In the genomic region with DNA sequence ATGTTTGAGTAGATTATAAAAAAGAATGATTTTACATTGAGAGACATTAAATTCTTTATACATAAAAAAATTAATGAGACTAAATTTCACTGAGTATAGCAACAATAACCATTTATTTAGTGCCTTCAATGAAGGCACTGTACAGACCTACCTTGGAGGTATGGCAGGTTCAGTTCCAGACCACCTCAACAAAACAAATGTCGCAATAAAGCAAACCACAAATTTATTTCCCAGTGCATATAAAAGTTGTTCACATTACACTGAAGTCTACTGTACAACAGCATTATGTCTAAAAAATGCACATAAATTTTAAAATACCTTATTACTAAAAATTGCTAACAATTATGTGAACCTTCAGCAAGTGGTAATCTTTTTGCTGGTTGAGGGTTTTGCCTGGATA, we compare ENCODE assay signal across 17 cellular contexts. TPM values are rescaled to one million over a fixed set of nuclear protein-coding genes. Genes with fewer than 3 reads are reported as not detected.
A peak's percentile ranks its signal among the peaks of the same experiment; 100 is the strongest.
DNase-seq lines count a peak whose midpoint lies in the region; ATAC-seq, FAIRE-seq and TF ChIP-seq lines count a peak whose summit lies in the region.
"Had no signal": no experiment of that assay in that cellular context is flagged by ENCODE, and none has a peak within 500 bp of the region (broad histone marks: within the 10 kb centered on the region; RNA-seq: fewer than 3 reads in every experiment).

No MANE protein-coding gene starts in this region.

- no peak for TF ChIP-seq RAD21 in HepG2 (CRISPR knock-in tag; IDR thresholded peaks at IDR 0.05)

- H3K9me2 ChIP-seq in SU-DHL-6 (replicated peaks; ENCODE audit: insufficient read depth, low read length): no peaks in the 10 kb centered on the region

- H2AFZ ChIP-seq in HepG2 (ENCODE audit: low read length): no peak overlapping the region
- H2AFZ ChIP-seq in SU-DHL-6 (ENCODE audit: low read depth, low read length, severe bottlenecking): no peak overlapping the region

- H3K4me1 Mint-ChIP-seq in memory B cell: peaks cover 3% of the 10 kb centered on the region
- peaks cover 1% of the 10 kb centered on the region for H3K4me1 Mint-ChIP-seq in activated CD4-positive, alpha-beta memory T cell treated with anti-CD3 and anti-CD28 coated beads, Interleukin-2, amount 10 ng/mL, durations not matched to agents 7 days and 5 days

- no peak overlapping the region for H3K4me3 Mint-ChIP-seq in memory B cell
- no peak overlapping the region for H3K4me3 Mint-ChIP-seq in activated CD4-positive, alpha-beta memory T cell treated with anti-CD3 and anti-CD28 coated beads, Interleukin-2, amount 10 ng/mL, durations not matched to agents 7 days and 5 days
- H3K4me3 Mint-ChIP-seq: CD4-positive, alpha-beta memory T cell; HFFc6 had no signal

- in situ Hi-C loops in HepG2 (cut with HindIII; ENCODE audit: extremely low pct_ligation_motif_present, low pct_unique_long_range_greater_than_20kb): no loop called here

- TF ChIP-seq CTCF in HepG2 (CRISPR knock-in tag; IDR thresholded peaks at IDR 0.05): no peak
- TF ChIP-seq CTCF in right lobe of liver (IDR thresholded peaks at IDR 0.05): no peak
- TF ChIP-seq CTCF in SU-DHL-6 (IDR thresholded peaks at IDR 0.05; ENCODE audit: insufficient read depth, low read length, poor library complexity, severe bottlenecking): no peak

- H4K20me1 ChIP-seq in HepG2 (ENCODE audit: insufficient read depth, low read length) (no peaks in the 10 kb centered on the region), SU-DHL-6 (ENCODE audit: low read depth, low read length) (no peaks in the 10 kb centered on the region)

- no peak for TF ChIP-seq POLR2A in HepG2 (IDR thresholded peaks at IDR 0.05; ENCODE audit: insufficient read depth in 1 of 2, low read depth in 2 of 2, low read length in 2 of 2)
- TF ChIP-seq POLR2A in right lobe of liver (IDR thresholded peaks at IDR 0.05): no peak

- H3K4me2 ChIP-seq in HepG2 (ENCODE audit: low read depth, low read length) (no peak overlapping the region), SU-DHL-6 (ENCODE audit: low read depth, low read length, poor library complexity, severe bottlenecking) (no peak overlapping the region)

- ATAC-seq in HepG2 (no peak), right lobe of liver (no peak), memory B cell (ENCODE audit: low read depth) (no peak)

- peak overlapping the region; percentile 8 for H3K27ac Mint-ChIP-seq in memory B cell
- H3K27ac Mint-ChIP-seq in activated CD4-positive, alpha-beta memory T cell treated with anti-CD3 and anti-CD28 coated beads, Interleukin-2, amount 10 ng/mL, durations not matched to agents 7 days and 5 days: no peak overlapping the region
- H3K27ac Mint-ChIP-seq: HFFc6 had no signal

- WGBS in HepG2 (ENCODE audit: low lambda C conversion rate): 97% methylated on average over 1 of the region's 1 CpG
- 100% methylated on average over 1 of the region's 1 CpG for WGBS in right lobe of liver (ENCODE audit: insufficient coverage, low coverage, low lambda C conversion rate, missing lambda C conversion rate)

- H3K27me3 Mint-ChIP-seq in memory B cell: no peaks in the 10 kb centered on the region
- no peaks in the 10 kb centered on the region for H3K27me3 Mint-ChIP-seq in activated CD4-positive, alpha-beta memory T cell treated with anti-CD3 and anti-CD28 coated beads, Interleukin-2, amount 10 ng/mL, durations not matched to agents 7 days and 5 days
- H3K27me3 Mint-ChIP-seq: CD4-positive, alpha-beta memory T cell had no signal

- CTCF ChIA-PET in HepG2 (lab: Yijun Ruan, JAX; ENCODE audit: low intra/inter-chr PET ratio, low total read pairs): no interaction called here
- CTCF ChIA-PET in activated CD4-positive, alpha-beta memory T cell treated with anti-CD3 and anti-CD28 coated beads, Interleukin-2, amount 10 ng/mL, durations not matched to agents 7 days and 5 days (lab: Charles Lee): no interaction called here

- POLR2A ChIA-PET in HepG2 (lab: Yijun Ruan, JAX): no interaction called here
- POLR2A ChIA-PET in activated CD4-positive, alpha-beta memory T cell treated with anti-CD3 and anti-CD28 coated beads, Interleukin-2, amount 10 ng/mL, durations not matched to agents 7 days and 5 days (lab: Charles Lee): no interaction called here

- H3K9ac ChIP-seq in HepG2 (ENCODE audit: insufficient read depth, low read depth, low read length) (no peak overlapping the region), SU-DHL-6 (ENCODE audit: low read length) (no peak overlapping the region)

- H3K9me3 ChIP-seq in HepG2 (ENCODE audit: low read length): no peaks in the 10 kb centered on the region
- H3K9me3 ChIP-seq in right lobe of liver: no peaks in the 10 kb centered on the region
- H3K9me3 ChIP-seq in SU-DHL-6 (ENCODE audit: insufficient read depth, low read length): no peaks in the 10 kb centered on the region
- H3K9me3 ChIP-seq: HAP-1 had no signal

- H3K79me2 ChIP-seq in HepG2 (ENCODE audit: insufficient read depth, low read length) (no peaks in the 10 kb centered on the region), SU-DHL-6 (ENCODE audit: insufficient read depth, low read length) (no peaks in the 10 kb centered on the region)

- H3K9me3 Mint-ChIP-seq in memory B cell: no peaks in the 10 kb centered on the region
- H3K9me3 Mint-ChIP-seq in activated CD4-positive, alpha-beta memory T cell treated with anti-CD3 and anti-CD28 coated beads, Interleukin-2, amount 10 ng/mL, durations not matched to agents 7 days and 5 days: no peaks in the 10 kb centered on the region
- H3K9me3 Mint-ChIP-seq: CD4-positive, alpha-beta memory T cell; HFFc6 had no signal

- intact Hi-C loops in HepG2 (cut with micrococcal nuclease; ENCODE audit: unreplicated experiment) (no loop called here), right lobe of liver (cut with DNase I) (no loop called here)

- H3K27ac ChIP-seq in HepG2 (ENCODE audit: extremely low read length, insufficient read depth, low read length) (no peak overlapping the region), right lobe of liver (no peak overlapping the region), SU-DHL-6 (ENCODE audit: low read depth, low read length) (peak overlapping the region; percentile 4; the same call in 1 of the 2 replicates)

- H3K36me3 ChIP-seq in HepG2 (replicated peaks in 1 of 2; ENCODE audit: control insufficient read depth in 1 of 2, insufficient read depth in 2 of 2, low read length in 2 of 2) (0 out of 5 replicates have a peak, but pooled peaks cover 0 to 2% of the 10 kb centered on the region in 2 experiments), right lobe of liver (no peaks in the 10 kb centered on the region), SU-DHL-6 (ENCODE audit: low read length) (peaks cover 12% of the 10 kb centered on the region)
- H3K36me3 ChIP-seq: HAP-1 had no signal

- no peaks in the 10 kb centered on the region for H3K4me1 ChIP-seq in HepG2 (ENCODE audit: insufficient read depth, low read length)
- H3K4me1 ChIP-seq in right lobe of liver: no peaks in the 10 kb centered on the region
- H3K4me1 ChIP-seq: HAP-1 had no signal

- peaks cover 6% of the 10 kb centered on the region for H3K36me3 Mint-ChIP-seq in memory B cell
- H3K36me3 Mint-ChIP-seq in activated CD4-positive, alpha-beta memory T cell treated with anti-CD3 and anti-CD28 coated beads, Interleukin-2, amount 10 ng/mL, durations not matched to agents 7 days and 5 days (ENCODE audit: low read depth): peaks cover 10% of the 10 kb centered on the region

- peaks cover 54% of the 10 kb centered on the region; the same call in 1 of the 2 replicates for H3F3A ChIP-seq in SU-DHL-6 (ENCODE audit: insufficient read depth)

- no peaks in the 10 kb centered on the region for H3K27me3 ChIP-seq in HepG2 (ENCODE audit: control insufficient read depth in 1 of 2, insufficient read depth in 2 of 2, low read length in 2 of 2)
- no peaks in the 10 kb centered on the region for H3K27me3 ChIP-seq in right lobe of liver
- no peaks in the 10 kb centered on the region for H3K27me3 ChIP-seq in SU-DHL-6 (ENCODE audit: low read length)

- BruUV-seq in HepG2 (replicated peaks; lab: Mats Ljungman, UMichigan): no TSS peak

- DNase-seq in HepG2 (ENCODE audit: low spot score): no peak
- DNase-seq in right lobe of liver: no peak
- no peak for DNase-seq in memory B cell (ENCODE audit: low spot score in 2 of 2)
- DNase-seq in activated CD4-positive, alpha-beta memory T cell treated with anti-CD3 and anti-CD28 coated beads, Interleukin-2, amount 10 ng/mL, durations not matched to agents 7 days and 5 days: no peak
- no peak for DNase-seq in activated CD8-positive, alpha-beta memory T cell treated with anti-CD3 and anti-CD28 coated beads, Interleukin-2, amount 50 U/mL, for 4 hours
- DNase-seq: C1 segment of cervical spinal cord; Calu3; CD4-positive, alpha-beta memory T cell; COR-L47; DMS53; DMS79 treated with DMSO at 0.1 percent for 48 hours; GOT3; HFFc6 had no signal

- FAIRE-seq in HepG2 (lab: Jason Lieb, UNC): no peak
- FAIRE-seq: GM12892, H54 had no signal

- H3K4me3 ChIP-seq in HepG2 (replicated peaks in 1 of 3; ENCODE audit: insufficient read depth in 1 of 3, low read depth in 2 of 3, low read length in 3 of 3) (no peak overlapping the region), right lobe of liver (no peak overlapping the region), SU-DHL-6 (ENCODE audit: insufficient read depth, low read length, poor library complexity, severe bottlenecking) (no peak overlapping the region)
- H3K4me3 ChIP-seq: HAP-1 had no signal

- no peak for TF ChIP-seq EP300 in HepG2 (IDR thresholded peaks at IDR 0.05; ENCODE audit: low read depth in 2 of 2, low read length in 2 of 2)
- TF ChIP-seq EP300 in HepG2 (CRISPR knock-in tag; IDR thresholded peaks at IDR 0.05; ENCODE audit: borderline replicate concordance): no peak

RNA-seq across cellular contexts. Expression of gene SLC24A1, which starts 58.8 kb away (rescaled TPM):
- 6.8 and 8.3 TPM in 2 replicates for total RNA-seq in HepG2 (2016; rRNA removed; fragmentation: Illumina TruSeq; extraction: Trizol)
- 6.6 and 9.0 TPM in 2 replicates for total RNA-seq in HepG2 (2016; cell fraction: cytosol; rRNA removed; fragmentation: Illumina TruSeq; extraction: Trizol; ENCODE audit: low read depth)
- total RNA-seq in HepG2 (2016; cell fraction: insoluble cytoplasmic fraction; rRNA removed; fragmentation: Illumina TruSeq; extraction: Trizol): 7.0 and 8.5 TPM in 2 replicates
- total RNA-seq in HepG2 (2016; cell fraction: membrane; rRNA removed; fragmentation: Illumina TruSeq; extraction: Trizol): 3.9 and 5.4 TPM in 2 replicates
- 9.5 and 9.6 TPM in 2 replicates for total RNA-seq in HepG2 (2016; cell fraction: nucleus; rRNA removed; fragmentation: Illumina TruSeq; extraction: Trizol)
- 4.8 and 5.9 TPM in 2 replicates for polyA plus RNA-seq in HepG2 (2011; rRNA removed)
- polyA plus RNA-seq in HepG2 (2011; cell fraction: cytosol; rRNA removed): 3.8 and 3.9 TPM in 2 replicates
- polyA plus RNA-seq in HepG2 (2011; cell fraction: nucleus; rRNA removed): 5.0 and 5.5 TPM in 2 replicates
- polyA plus RNA-seq in HepG2 (2012): 5.3 and 9.8 TPM in 2 replicates
- 0.87 and 0.99 TPM in 2 replicates for polyA plus RNA-seq in HepG2 (2016; cell fraction: cytosol; fragmentation: Illumina TruSeq; extraction: Trizol; ENCODE audit: low read depth)
- 6.5 and 6.9 TPM in 2 replicates for polyA plus RNA-seq in HepG2 (2016; cell fraction: insoluble cytoplasmic fraction; fragmentation: Illumina TruSeq; extraction: Trizol; ENCODE audit: low read depth)
- polyA plus RNA-seq in HepG2 (2016; cell fraction: membrane; fragmentation: Illumina TruSeq; extraction: Trizol; ENCODE audit: low read depth): 1.4 and 2.0 TPM in 2 replicates
- 10.2 and 12.9 TPM in 2 replicates for polyA plus RNA-seq in HepG2 (2016; cell fraction: nucleus; fragmentation: Illumina TruSeq; extraction: Trizol; ENCODE audit: insufficient read depth, low read depth)
- polyA minus RNA-seq in HepG2 (2011; rRNA and poly(A)+ RNA removed; ENCODE audit: low replicate concordance): 6.8 and 24.1 TPM in 2 replicates
- 7.3 and 7.8 TPM in 2 replicates for polyA minus RNA-seq in HepG2 (2011; cell fraction: cytosol; rRNA and poly(A)+ RNA removed)
- polyA minus RNA-seq in HepG2 (2011; cell fraction: nucleus; rRNA and poly(A)+ RNA removed): 12.4 and 12.7 TPM in 2 replicates
- total RNA-seq in right lobe of liver: 1 to 10 TPM; 1.7 to 5.0 (median 4.8) TPM
- 1 to 10 TPM; 5.8 to 9.3 TPM for total RNA-seq in activated CD4-positive, alpha-beta memory T cell treated with anti-CD3 and anti-CD28 coated beads, Interleukin-2, amount 10 ng/mL, durations not matched to agents 7 days and 5 days
